In the genomic region with DNA sequence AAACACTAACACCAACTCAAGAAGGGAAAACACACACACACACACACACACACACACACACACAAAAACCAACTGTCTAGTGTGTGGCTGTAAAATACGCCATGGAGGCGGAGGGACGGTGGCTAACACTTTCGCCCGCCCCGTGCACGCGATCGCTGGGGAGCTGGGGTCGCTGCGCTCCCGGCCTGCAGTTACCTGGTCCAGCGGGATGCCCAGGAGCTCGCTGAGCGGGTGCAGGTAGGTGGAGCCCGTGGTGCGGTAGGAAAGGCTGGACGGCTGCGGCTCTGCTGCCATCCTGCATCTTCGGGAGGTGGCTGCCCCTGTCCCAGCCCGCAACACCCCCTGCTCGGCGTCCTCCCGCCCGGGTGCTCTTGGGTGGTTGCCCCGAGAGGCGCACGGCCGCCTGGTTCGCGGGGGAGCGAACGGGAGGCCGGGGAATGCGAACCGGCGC, we compare ENCODE assay signal across 1 cellular context.
A peak's percentile ranks its signal among the peaks of the same experiment; 100 is the strongest.
TF ChIP-seq lines count a peak whose summit lies in the region.

No MANE protein-coding gene starts in this region.

TF ChIP-seq in WTC11, 78 proteins besides CTCF, POLR2A, EP300 and RAD21 (continued from another document):
- TF ChIP-seq, protein P1, sequence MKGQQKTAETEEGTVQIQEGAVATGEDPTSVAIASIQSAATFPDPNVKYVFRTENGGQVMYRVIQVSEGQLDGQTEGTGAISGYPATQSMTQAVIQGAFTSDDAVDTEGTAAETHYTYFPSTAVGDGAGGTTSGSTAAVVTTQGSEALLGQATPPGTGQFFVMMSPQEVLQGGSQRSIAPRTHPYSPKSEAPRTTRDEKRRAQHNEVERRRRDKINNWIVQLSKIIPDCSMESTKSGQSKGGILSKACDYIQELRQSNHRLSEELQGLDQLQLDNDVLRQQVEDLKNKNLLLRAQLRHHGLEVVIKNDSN (CRISPR knock-in tag; IDR thresholded peaks at IDR 0.05), result no peak
- TF ChIP-seq, protein P2, sequence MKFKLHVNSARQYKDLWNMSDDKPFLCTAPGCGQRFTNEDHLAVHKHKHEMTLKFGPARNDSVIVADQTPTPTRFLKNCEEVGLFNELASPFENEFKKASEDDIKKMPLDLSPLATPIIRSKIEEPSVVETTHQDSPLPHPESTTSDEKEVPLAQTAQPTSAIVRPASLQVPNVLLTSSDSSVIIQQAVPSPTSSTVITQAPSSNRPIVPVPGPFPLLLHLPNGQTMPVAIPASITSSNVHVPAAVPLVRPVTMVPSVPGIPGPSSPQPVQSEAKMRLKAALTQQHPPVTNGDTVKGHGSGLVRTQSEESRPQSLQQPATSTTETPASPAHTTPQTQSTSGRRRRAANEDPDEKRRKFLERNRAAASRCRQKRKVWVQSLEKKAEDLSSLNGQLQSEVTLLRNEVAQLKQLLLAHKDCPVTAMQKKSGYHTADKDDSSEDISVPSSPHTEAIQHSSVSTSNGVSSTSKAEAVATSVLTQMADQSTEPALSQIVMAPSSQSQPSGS (CRISPR knock-in tag; IDR thresholded peaks at IDR 0.05; ENCODE audit: borderline replicate concordance, low read depth), result no peak
- TF ChIP-seq SP1 (CRISPR knock-in tag; conservative IDR thresholded peaks at IDR 0.05) (peak; percentile 1; the same call in 1 of the 2 replicates), EMX1 (CRISPR knock-in tag; IDR thresholded peaks at IDR 0.05) (no peak)
